16 cellular contexts compared by ENCODE assay signal in the genomic region with DNA sequence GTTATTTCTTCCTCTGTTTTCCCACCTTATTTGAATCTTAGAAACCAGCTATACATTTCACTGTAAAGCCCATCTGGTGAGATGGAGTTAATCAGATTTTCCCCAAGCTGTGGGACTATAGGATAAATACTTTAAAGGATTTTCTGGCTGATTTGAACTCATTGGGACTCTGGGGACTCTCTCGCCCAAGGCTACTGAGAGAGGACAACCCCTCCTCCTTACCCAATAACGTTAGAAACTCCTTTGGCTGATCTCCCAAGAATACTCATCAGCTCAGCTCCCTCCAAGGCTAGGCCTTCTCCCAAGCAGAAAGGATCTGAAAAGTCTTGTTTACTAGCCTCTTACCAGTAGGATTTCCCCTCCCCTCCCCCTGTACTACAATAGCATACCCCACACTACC. TPM values are rescaled to one million over a fixed set of nuclear protein-coding genes. Genes with fewer than 3 reads are reported as not detected.
A peak's percentile ranks its signal among the peaks of the same experiment; 100 is the strongest.
DNase-seq lines count a peak whose midpoint lies in the region; ATAC-seq and TF ChIP-seq lines count a peak whose summit lies in the region.
"Had no signal": no experiment of that assay in that cellular context is flagged by ENCODE, and none has a peak within 500 bp of the region (broad histone marks: within the 10 kb centered on the region; RNA-seq: fewer than 3 reads in every experiment).

No MANE protein-coding gene starts in this region.

- no peak for ATAC-seq in activated CD8-positive, alpha-beta T cell treated with anti-CD3 and anti-CD28 coated beads, Interleukin-2, amount 10 ng/mL, durations not matched to agents 7 days and 5 days

- H3K9me3 Mint-ChIP-seq in glutamatergic neuron (ENCODE audit: unreplicated experiment), result no peaks in the 10 kb centered on the region
- peaks cover 2% of the 10 kb centered on the region for H3K9me3 Mint-ChIP-seq in activated CD8-positive, alpha-beta T cell treated with anti-CD3 and anti-CD28 coated beads, Interleukin-2, amount 10 ng/mL, durations not matched to agents 7 days and 5 days (ENCODE audit: insufficient read depth)

- TF ChIP-seq CTCF in WERI-Rb-1 (IDR thresholded peaks at IDR 0.05; ENCODE audit: low read depth, low read length) (no peak), glutamatergic neuron (IDR thresholded peaks at IDR 0.05; ENCODE audit: partially characterized antibody, unreplicated experiment) (no peak), uterus (IDR thresholded peaks at IDR 0.05) (no peak), vagina (IDR thresholded peaks at IDR 0.05) (no peak)

- intact Hi-C loops in uterus (cut with DNase I; ENCODE audit: low total_unique reads), result no loop called here
- intact Hi-C loops in vagina (cut with DNase I), result no loop called here

- H3K9me3 ChIP-seq in WERI-Rb-1 (ENCODE audit: severe bottlenecking) (peaks cover 15% of the 10 kb centered on the region), uterus (no peaks in the 10 kb centered on the region), vagina (no peaks in the 10 kb centered on the region)

- H3K27ac ChIP-seq in WERI-Rb-1 (peak overlapping the region; percentile 42; the same call in 1 of the 2 replicates), uterus (no peak overlapping the region), vagina (no peak overlapping the region)

- H3K36me3 ChIP-seq in WERI-Rb-1 (no peaks in the 10 kb centered on the region), uterus (no peaks in the 10 kb centered on the region), vagina (no peaks in the 10 kb centered on the region)

- DNase-seq in NCI-H524 (lab: John Stamatoyannopoulos, UW), result peak; percentile 17 to 86
- DNase-seq in WERI-Rb-1, result peak; percentile 74
- DNase-seq in glutamatergic neuron, result no peak
- DNase-seq in superior temporal gyrus (ENCODE audit: extremely low spot score), result peak; percentile 13
- DNase-seq in uterus, result no peak
- DNase-seq in vagina (ENCODE audit: extremely low spot score in 2 of 2), result no peak
- DNase-seq in activated CD8-positive, alpha-beta T cell treated with anti-CD3 and anti-CD28 coated beads, Interleukin-2, amount 10 ng/mL, durations not matched to agents 7 days and 5 days, result no peak
- DNase-seq: Calu3; CD4-positive, alpha-beta T cell; DMS153; DMS79 treated with DMSO at 0.1 percent for 48 hours; EL; GDM1; H7 had no signal

- H3K4me3 ChIP-seq in WERI-Rb-1 (ENCODE audit: low read depth, low read length) (no peak overlapping the region), uterus (no peak overlapping the region), vagina (no peak overlapping the region)
- H3K4me3 ChIP-seq: GM23338 had no signal

- peaks cover 2% of the 10 kb centered on the region for H3K36me3 Mint-ChIP-seq in glutamatergic neuron (ENCODE audit: unreplicated experiment)
- no peaks in the 10 kb centered on the region for H3K36me3 Mint-ChIP-seq in activated CD8-positive, alpha-beta T cell treated with anti-CD3 and anti-CD28 coated beads, Interleukin-2, amount 10 ng/mL, durations not matched to agents 7 days and 5 days (ENCODE audit: low read depth)

- H3K27ac Mint-ChIP-seq in glutamatergic neuron (ENCODE audit: unreplicated experiment), result peak overlapping the region; percentile 30
- no peak overlapping the region for H3K27ac Mint-ChIP-seq in activated CD8-positive, alpha-beta T cell treated with anti-CD3 and anti-CD28 coated beads, Interleukin-2, amount 10 ng/mL, durations not matched to agents 7 days and 5 days
- H3K27ac Mint-ChIP-seq: B cell; CD4-positive, alpha-beta T cell; GM23338 had no signal

- H3K4me1 Mint-ChIP-seq in glutamatergic neuron (ENCODE audit: low read depth, unreplicated experiment), result peaks cover 16% of the 10 kb centered on the region
- H3K4me1 Mint-ChIP-seq in activated CD8-positive, alpha-beta T cell treated with anti-CD3 and anti-CD28 coated beads, Interleukin-2, amount 10 ng/mL, durations not matched to agents 7 days and 5 days (ENCODE audit: low read depth), result no peaks in the 10 kb centered on the region
- H3K4me1 Mint-ChIP-seq: B cell had no signal

- peaks cover 7% of the 10 kb centered on the region for H3K27me3 Mint-ChIP-seq in glutamatergic neuron (ENCODE audit: unreplicated experiment)
- H3K27me3 Mint-ChIP-seq in activated CD8-positive, alpha-beta T cell treated with anti-CD3 and anti-CD28 coated beads, Interleukin-2, amount 10 ng/mL, durations not matched to agents 7 days and 5 days (ENCODE audit: low read depth), result peaks cover 8% of the 10 kb centered on the region

- H3K27me3 ChIP-seq in WERI-Rb-1 (ENCODE audit: insufficient read depth, low read depth, severe bottlenecking) (peaks cover 7% of the 10 kb centered on the region), uterus (peaks cover 0 to 9% of the 10 kb centered on the region in 2 donors), vagina (no peaks in the 10 kb centered on the region)

- H3K4me3 Mint-ChIP-seq in glutamatergic neuron (ENCODE audit: unreplicated experiment), result no peak overlapping the region
- no peak overlapping the region for H3K4me3 Mint-ChIP-seq in activated CD8-positive, alpha-beta T cell treated with anti-CD3 and anti-CD28 coated beads, Interleukin-2, amount 10 ng/mL, durations not matched to agents 7 days and 5 days
- H3K4me3 Mint-ChIP-seq: B cell; CD4-positive, alpha-beta T cell; GM23338 had no signal

- CTCF ChIA-PET in activated CD8-positive, alpha-beta T cell treated with anti-CD3 and anti-CD28 coated beads, Interleukin-2, amount 10 ng/mL, durations not matched to agents 7 days and 5 days (lab: Charles Lee), result no interaction called here

- TF ChIP-seq POLR2A in uterus (IDR thresholded peaks at IDR 0.05), result no peak
- TF ChIP-seq POLR2A in vagina (IDR thresholded peaks at IDR 0.05), result no peak

- POLR2A ChIA-PET in activated CD8-positive, alpha-beta T cell treated with anti-CD3 and anti-CD28 coated beads, Interleukin-2, amount 10 ng/mL, durations not matched to agents 7 days and 5 days (lab: Charles Lee), result no interaction called here

- H3K4me1 ChIP-seq in uterus (no peaks in the 10 kb centered on the region), vagina (no peaks in the 10 kb centered on the region)

RNA-seq across cellular contexts. Expression of a gene that starts 1.5 kb away (rescaled TPM):
- total RNA-seq in glutamatergic neuron (ENCODE audit: unreplicated experiment), result 0.22 TPM
- not detected for total RNA-seq in uterus
- not detected for total RNA-seq in vagina
- total RNA-seq in activated CD8-positive, alpha-beta T cell treated with anti-CD3 and anti-CD28 coated beads, Interleukin-2, amount 10 ng/mL, durations not matched to agents 7 days and 5 days, result not detected
- total RNA-seq: B cell; Calu3; CD4-positive, alpha-beta T cell; GM23338; H7 had no signal

Comparison
In these comparisons a context has a peak if more than half of its experiments do, and no peak if none do; other contexts are left out.
1. DNase-seq: peak in NCI-H524 (2 of 2), WERI-Rb-1 (single experiment) and superior temporal gyrus (single experiment); none in glutamatergic neuron (single experiment), uterus (0 of 2), vagina (0 of 2) and activated CD8-positive, alpha-beta T cell treated with anti-CD3 and anti-CD28 coated beads, Interleukin-2, amount 10 ng/mL, durations not matched to agents 7 days and 5 days (single experiment).